In the genomic region with DNA sequence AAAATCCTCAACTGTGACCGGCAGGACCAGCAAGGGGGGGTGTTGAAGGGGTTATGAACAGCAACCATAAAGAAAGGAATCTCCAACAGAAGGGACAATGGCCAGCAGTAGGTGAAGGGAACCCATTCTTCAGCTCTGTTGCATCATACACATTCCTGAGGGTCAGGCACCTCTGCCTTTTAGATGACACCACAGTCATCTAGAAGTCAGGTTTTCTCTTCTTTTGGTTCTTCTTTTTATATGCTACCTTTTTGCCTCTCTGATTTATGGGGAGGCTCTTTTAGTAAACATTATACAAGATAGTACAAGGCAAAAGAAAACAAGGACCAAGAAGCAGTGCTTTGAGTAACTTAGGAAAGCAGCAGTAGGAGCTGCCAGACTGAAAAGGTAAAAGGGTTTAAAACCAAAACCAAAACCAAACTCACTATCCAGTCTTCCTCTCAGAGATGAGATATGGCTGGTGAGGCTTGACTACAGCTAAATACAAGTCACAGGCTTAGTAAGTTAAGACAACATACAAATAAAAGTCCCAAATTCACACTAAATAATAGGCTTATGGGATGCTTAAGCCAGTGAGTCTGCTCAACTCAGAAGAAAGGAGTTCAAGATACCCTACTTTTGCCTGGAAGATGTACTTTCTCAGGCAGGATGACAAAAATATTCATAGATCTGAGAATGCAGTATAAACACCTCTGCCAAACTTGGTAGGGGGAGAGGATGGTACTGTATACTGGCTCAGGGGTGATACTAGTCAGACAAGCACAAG, we compare ENCODE assay signal across 14 cellular contexts. TPM values are rescaled to one million over a fixed set of nuclear protein-coding genes. Genes with fewer than 3 reads are reported as not detected.
DNase-seq lines count a peak whose midpoint lies in the region; ATAC-seq and TF ChIP-seq lines count a peak whose summit lies in the region.
"Had no signal": no experiment of that assay in that cellular context is flagged by ENCODE, and none has a peak within 500 bp of the region (broad histone marks: within the 10 kb centered on the region; RNA-seq: fewer than 3 reads in every experiment).

No MANE protein-coding gene starts in this region.

- H3K27ac Mint-ChIP-seq in IgD-negative memory B cell: peak overlapping the region in 2 of 3 donors; percentile 63 to 89

- H3K9me3 Mint-ChIP-seq in IgD-negative memory B cell: no peaks in the 10 kb centered on the region

- no peak for TF ChIP-seq POLR2A in adrenal gland (IDR thresholded peaks at IDR 0.05)
- no peak for TF ChIP-seq POLR2A in ovary (IDR thresholded peaks at IDR 0.05)

- no peaks in the 10 kb centered on the region for H3K9me3 ChIP-seq in iPS-20b (ENCODE audit: insufficient read depth, low read depth, low read length)
- no peaks in the 10 kb centered on the region for H3K9me3 ChIP-seq in adrenal gland (replicated peaks in 1 of 3)
- H3K9me3 ChIP-seq in ovary: no peaks in the 10 kb centered on the region

- no peaks in the 10 kb centered on the region for H3K27me3 Mint-ChIP-seq in IgD-negative memory B cell

- H3K4me3 Mint-ChIP-seq in IgD-negative memory B cell: no peak overlapping the region

- no peak for TF ChIP-seq CTCF in adrenal gland (IDR thresholded peaks at IDR 0.05)
- TF ChIP-seq CTCF in ovary (IDR thresholded peaks at IDR 0.05): no peak

- no peak for DNase-seq in anterior cingulate cortex (lab: John Stamatoyannopoulos, UW)
- no peak for DNase-seq in adrenal gland
- no peak for DNase-seq in ovary
- DNase-seq: activated CD4-positive, CD25-positive, alpha-beta regulatory T cell; EL; islet precursor cell; stimulated activated CD4-positive, alpha-beta T cell treated with anti-CD3 and anti-CD28 coated beads, Interleukin-15, amount 100 ng/mL, for 24 hours had no signal

- H3K27ac ChIP-seq in iPS-20b (ENCODE audit: low read length): no peak overlapping the region
- peak overlapping the region in 1 of 5 donors; percentile 15 for H3K27ac ChIP-seq in adrenal gland
- H3K27ac ChIP-seq in ovary: no peak overlapping the region
- H3K27ac ChIP-seq: coronary artery had no signal

- peaks cover 5 to 9% (median 8%) of the 10 kb centered on the region in 3 donors for H3K4me1 Mint-ChIP-seq in IgD-negative memory B cell

- no peaks in the 10 kb centered on the region for H3K27me3 ChIP-seq in iPS-20b (ENCODE audit: insufficient read depth, low read length)
- no peaks in the 10 kb centered on the region for H3K27me3 ChIP-seq in adrenal gland
- H3K27me3 ChIP-seq in ovary: no peaks in the 10 kb centered on the region

- TF ChIP-seq EP300 in ovary (IDR thresholded peaks at IDR 0.05): no peak

- H3K36me3 ChIP-seq in iPS-20b (ENCODE audit: insufficient read depth, low read depth, low read length): peaks cover 45% of the 10 kb centered on the region
- peaks cover 0 to 24% of the 10 kb centered on the region in 2 donors for H3K36me3 ChIP-seq in adrenal gland (replicated peaks in 1 of 2)
- H3K36me3 ChIP-seq in ovary: no peaks in the 10 kb centered on the region

- H3K4me3 ChIP-seq in iPS-20b (ENCODE audit: low read length) (no peak overlapping the region), adrenal gland (no peak overlapping the region), ovary (no peak overlapping the region)
- H3K4me3 ChIP-seq: coronary artery had no signal

- H3K4me1 ChIP-seq in iPS-20b (ENCODE audit: insufficient read depth, low read length): peaks cover 23% of the 10 kb centered on the region; the same call in 1 of the 2 replicates
- H3K4me1 ChIP-seq in adrenal gland (replicated peaks in 1 of 2): no peaks in the 10 kb centered on the region
- H3K4me1 ChIP-seq in ovary (ENCODE audit: insufficient read depth): no peaks in the 10 kb centered on the region

- ATAC-seq in GM18502 (IDR thresholded peaks at IDR 0.05; ENCODE audit: poor library complexity, unreplicated experiment): peak; percentile 84
- peak; percentile 79 for ATAC-seq in GM21447 (IDR thresholded peaks at IDR 0.05; ENCODE audit: unreplicated experiment)
- ATAC-seq in HG03095 (IDR thresholded peaks at IDR 0.05; ENCODE audit: unreplicated experiment): no peak

- H3K9ac ChIP-seq in iPS-20b (ENCODE audit: low read depth, low read length): peak overlapping the region; percentile 20; the same call in 1 of the 2 replicates

- WGBS in adrenal gland, 4 donors: 85 to 100% (median 86%) methylated on average over 1 of the region's 1 CpG
- 78 to 85% (median 81%) methylated on average over 1 of the region's 1 CpG for WGBS in ovary, 3 donors

- peaks cover 8% of the 10 kb centered on the region for H3K36me3 Mint-ChIP-seq in IgD-negative memory B cell

- intact Hi-C loops in adrenal gland (cut with DNase I): no loop called here
- intact Hi-C loops in ovary (cut with DNase I): no loop called here

RNA-seq across cellular contexts. Expression of gene TEX38, which starts 4.1 kb away (rescaled TPM):
- polyA plus RNA-seq in IgD-negative memory B cell: not detected
- total RNA-seq in adrenal gland: under 1 TPM in 2 of 8 donors, not detected in 6; 0.25 to 0.36 TPM
- under 1 TPM in 1 of 3 donors, not detected in 2; 0.54 TPM for polyA plus RNA-seq in adrenal gland
- under 1 TPM in 1 of 7 donors, not detected in 6; 0.45 TPM for total RNA-seq in ovary
- under 1 TPM in 1 of 2 donors, not detected in 1; 0.08 TPM for polyA plus RNA-seq in ovary
- total RNA-seq: urinary bladder had no signal
- polyA plus RNA-seq: urinary bladder had no signal

RNA-seq across cellular contexts. Expression of gene ATPAF1, which starts 7.6 kb away (rescaled TPM):
- 55.1 TPM for polyA plus RNA-seq in IgD-negative memory B cell
- total RNA-seq in adrenal gland: 100 to 1,000 TPM; 104 to 225 (median 133) TPM
- 100 to 1,000 TPM; 142 to 183 (median 146) TPM for polyA plus RNA-seq in adrenal gland
- total RNA-seq in ovary: 10 to 100 TPM; 21.9 to 40.0 (median 29.3) TPM
- polyA plus RNA-seq in ovary: 10 to 100 TPM; 21.9 to 88.0 TPM

RNA-seq across cellular contexts. Expression of gene EFCAB14, which starts 43.2 kb away (rescaled TPM):
- polyA plus RNA-seq in IgD-negative memory B cell (88.1 TPM), adrenal gland (10 to 100 TPM; 17.9 to 65.0 (median 23.0) TPM), ovary (10 to 100 TPM; 31.7 to 99.2 TPM)
- total RNA-seq in adrenal gland (100 to 1,000 TPM in 3 of 8 donors, 10 to 100 TPM in 5; 55.7 to 138 (median 89.7) TPM), ovary (10 to 100 TPM; 48.6 to 87.8 (median 77.4) TPM)

RNA-seq across cellular contexts. Expression of gene MOB3C, which starts 59.1 kb away (rescaled TPM):
- polyA plus RNA-seq in IgD-negative memory B cell (10.7 TPM), adrenal gland (10 to 100 TPM in 2 of 3 donors, 1 to 10 TPM in 1; 9.3 to 15.3 (median 10.6) TPM), ovary (10 to 100 TPM; 13.2 to 29.2 TPM)
- total RNA-seq in adrenal gland (10 to 100 TPM in 7 of 8 donors, 1 to 10 TPM in 1; 9.9 to 29.9 (median 20.8) TPM), ovary (10 to 100 TPM; 10.1 to 25.3 (median 19.3) TPM)
